In genomic region chr7:5452937-5453540, GRCh38 we compare ENCODE assay signal across 1 cellular context.
A peak's percentile ranks its signal among the peaks of the same experiment; 100 is the strongest.
TF ChIP-seq lines count a peak whose summit lies in the region.

No MANE protein-coding gene starts in this region.

TF ChIP-seq in K562, 482 proteins besides CTCF, POLR2A, EP300 and RAD21 (continued from another document and continues in another):
- TF ChIP-seq TFAP4 (CRISPR knock-in tag; IDR thresholded peaks at IDR 0.05; ENCODE audit: borderline replicate concordance) (no peak), ZNF445 (CRISPR knock-in tag; IDR thresholded peaks at IDR 0.05; ENCODE audit: low read depth) (0 out of 2 replicates have a peak, but pooled peaks have one; percentile 35), NEUROD1 (IDR thresholded peaks at IDR 0.05; ENCODE audit: borderline replicate concordance, low read depth, low read length, partially characterized antibody) (peak; percentile 31), TCF7 (IDR thresholded peaks at IDR 0.05; ENCODE audit: borderline replicate concordance) (no peak), TSC22D4 (tag; IDR thresholded peaks at IDR 0.05) (no peak), NKRF (IDR thresholded peaks at IDR 0.05; ENCODE audit: borderline replicate concordance) (no peak), ZFP30 (CRISPR knock-in tag; IDR thresholded peaks at IDR 0.05; ENCODE audit: borderline replicate concordance) (no peak), GABPA (tag; conservative IDR thresholded peaks at IDR 0.05; ENCODE audit: low read depth) (0 out of 2 replicates have a peak, but pooled peaks have one; percentile 42), ARID1B (IDR thresholded peaks at IDR 0.05) (0 out of 2 replicates have a peak, but pooled peaks have one; percentile 60), HDAC1 (IDR thresholded peaks at IDR 0.05) (peak in 1 of 2 experiments; percentile 12; a peak in 1 of 4 replicates), ATF1 (CRISPR knock-in tag; IDR thresholded peaks at IDR 0.05) (peak; percentile 63; the same call in 1 of the 2 replicates), ATF1 (tag; IDR thresholded peaks at IDR 0.05) (peak; percentile 99), ZNF740 (CRISPR knock-in tag; IDR thresholded peaks at IDR 0.05) (peak; percentile 85), ZNF740 (tag; IDR thresholded peaks at IDR 0.05) (peak in 1 of 2 experiments; percentile 65; a peak in 1 of 4 replicates), MECOM (CRISPR knock-in tag; IDR thresholded peaks at IDR 0.05) (0 out of 2 replicates have a peak, but pooled peaks have one; percentile 3), TBL1XR1 (IDR thresholded peaks at IDR 0.05; ENCODE audit: low read length in 2 of 2) (peak in 1 of 2 experiments; percentile 73; a peak in 1 of 4 replicates), NR2C1 (IDR thresholded peaks at IDR 0.05) (peak; percentile 75), NR2C1 (tag; IDR thresholded peaks at IDR 0.05) (peak; percentile 83), MEF2A (IDR thresholded peaks at IDR 0.05; ENCODE audit: control insufficient read depth, low read depth, low read length) (no peak), PRDM10 (IDR thresholded peaks at IDR 0.05; ENCODE audit: partially characterized antibody) (peak; percentile 74), ZNF318 (IDR thresholded peaks at IDR 0.05; ENCODE audit: borderline replicate concordance in 1 of 2, low read depth in 1 of 2) (no peak; a peak in 1 of 4 replicates), MCM5 (IDR thresholded peaks at IDR 0.05; ENCODE audit: low read depth) (no peak), MTA3 (IDR thresholded peaks at IDR 0.05; ENCODE audit: borderline replicate concordance) (peak; percentile 75), ZBTB9 (CRISPR knock-in tag; IDR thresholded peaks at IDR 0.05) (no peak), ZNF79 (CRISPR knock-in tag; IDR thresholded peaks at IDR 0.05; ENCODE audit: low read depth) (no peak), ZNF449 (CRISPR knock-in tag; IDR thresholded peaks at IDR 0.05) (peak; percentile 65; the same call in 1 of the 2 replicates), NONO (IDR thresholded peaks at IDR 0.05; ENCODE audit: low read depth in 2 of 2, low read length in 1 of 2) (no peak), E2F1 (CRISPR knock-in tag; IDR thresholded peaks at IDR 0.05) (no peak), GATAD2A (IDR thresholded peaks at IDR 0.05) (no peak), NELFE (IDR thresholded peaks at IDR 0.05; ENCODE audit: insufficient read depth, insufficient read length) (no peak), TOE1 (IDR thresholded peaks at IDR 0.05; ENCODE audit: borderline replicate concordance) (peak; percentile 6; the same call in 1 of the 2 replicates), TOE1 (CRISPR knock-in tag; IDR thresholded peaks at IDR 0.05; ENCODE audit: borderline replicate concordance, low read depth) (no peak)
